9 cellular contexts compared by ENCODE assay signal in the genomic region with DNA sequence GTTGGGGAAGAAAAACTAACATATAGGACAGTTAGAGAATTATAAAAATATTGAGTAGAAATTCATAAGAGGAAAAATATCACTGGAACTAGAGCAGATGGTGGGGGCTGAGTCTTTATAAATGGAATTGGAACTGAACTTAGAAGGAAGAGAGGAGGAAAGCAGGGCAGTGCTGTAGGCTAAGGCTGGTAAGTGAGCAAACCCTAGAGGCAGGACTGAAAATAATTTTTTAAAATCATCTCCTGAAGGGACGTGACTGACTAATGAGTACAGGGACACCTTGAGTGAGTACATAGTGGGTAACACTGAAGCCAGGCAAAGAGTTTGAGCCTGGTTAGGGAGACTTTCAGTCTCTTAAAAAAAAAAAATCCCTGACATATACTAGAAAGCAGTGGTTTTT.
DNase-seq lines count a peak whose midpoint lies in the region; ATAC-seq and TF ChIP-seq lines count a peak whose summit lies in the region.
"Had no signal": no experiment of that assay in that cellular context is flagged by ENCODE, and none has a peak within 500 bp of the region (broad histone marks: within the 10 kb centered on the region; RNA-seq: fewer than 3 reads in every experiment).

No MANE protein-coding gene starts in this region.

- peaks cover 0 to 7% (median 0%) of the 10 kb centered on the region in 6 donors for H3K36me3 ChIP-seq in spleen
- no peaks in the 10 kb centered on the region for H3K36me3 ChIP-seq in aorta (ENCODE audit: control insufficient read depth in 1 of 2, insufficient read depth in 2 of 2, low read length in 1 of 2)

- no peak for TF ChIP-seq POLR2A in spleen (IDR thresholded peaks at IDR 0.05)

- ATAC-seq in GM18873 (IDR thresholded peaks at IDR 0.05; ENCODE audit: low FRiP score, unreplicated experiment) (peak; percentile 44), aorta (ENCODE audit: low FRiP score) (no peak)

- no peaks in the 10 kb centered on the region for H3K27me3 ChIP-seq in spleen (replicated peaks in 1 of 7)
- no peaks in the 10 kb centered on the region for H3K27me3 ChIP-seq in aorta (ENCODE audit: control insufficient read depth in 1 of 2, insufficient read depth in 2 of 2, low read length in 1 of 2)

- WGBS in spleen, 5 donors, result 27 to 62% (median 42%) methylated on average over 1 of the region's 1 CpG
- 15 to 19% methylated on average over 1 of the region's 1 CpG for WGBS in aorta, 2 donors

- DNase-seq in ACHN (peak; percentile 44), MV-4-11 (lab: John Stamatoyannopoulos, UW) (peak; percentile 25), epithelial cell of esophagus (ENCODE audit: low read depth) (peak; percentile 55), cortex of kidney (lab: John Stamatoyannopoulos, UW) (no peak), spleen (no peak), aorta (no peak)
- no peak for DNase-seq in activated naive CD4-positive, alpha-beta T cell treated with anti-CD3 and anti-CD28 coated beads, Interleukin-2, amount 50 U/mL, for 16 hours
- DNase-seq: activated CD4-positive, alpha-beta T cell treated with anti-CD3 and anti-CD28 coated beads for 4 hours had no signal

- intact Hi-C loops in spleen (cut with DNase I; ENCODE audit: low total_unique reads), result no loop called here
- intact Hi-C loops in aorta (cut with DNase I), result loop anchor here in 1 of 2 donors (5.0 kb wide), 1 partner anchor 205 kb away; no protein-coding TSS in a partner anchor

- TF ChIP-seq CTCF in epithelial cell of esophagus (IDR thresholded peaks at IDR 0.05; ENCODE audit: insufficient read depth, low read depth, low read length, missing control alignments) (peak; percentile 50), spleen (IDR thresholded peaks at IDR 0.05 in 8 of 11, conservative IDR thresholded peaks at IDR 0.05 in 3 of 11) (no peak)

- H3K4me3 ChIP-seq in epithelial cell of esophagus (ENCODE audit: low read length), result no peak overlapping the region
- no peak overlapping the region for H3K4me3 ChIP-seq in spleen
- H3K4me3 ChIP-seq in aorta (ENCODE audit: low read length in 2 of 2), result no peak overlapping the region

- H3K4me1 ChIP-seq in spleen (peaks cover 0 to 29% (median 15%) of the 10 kb centered on the region in 6 donors), aorta (ENCODE audit: control insufficient read depth in 1 of 2, insufficient read depth in 2 of 2, low read length in 2 of 2) (peaks cover 0 to 2% of the 10 kb centered on the region in 2 donors)

- in situ Hi-C loops in ACHN (cut with HindIII; ENCODE audit: low pct_ligation_motif_present, low pct_unique_long_range_greater_than_20kb, low sequenced_read_pairs), result no loop called here

- no peaks in the 10 kb centered on the region for H3K9me3 ChIP-seq in spleen
- H3K9me3 ChIP-seq in aorta (ENCODE audit: control insufficient read depth, low read length), result no peaks in the 10 kb centered on the region

- H3K27ac ChIP-seq in spleen (peak overlapping the region in 1 of 8 donors; percentile 4), aorta (ENCODE audit: low read depth in 1 of 2, low read length in 2 of 2) (no peak overlapping the region)

Comparison
In these comparisons a context has a peak if more than half of its experiments do, and no peak if none do; other contexts are left out.
1. DNase-seq: peak in ACHN (single experiment), MV-4-11 (single experiment) and epithelial cell of esophagus (single experiment); none in cortex of kidney (single experiment), spleen (single experiment), aorta (0 of 2) and activated naive CD4-positive, alpha-beta T cell treated with anti-CD3 and anti-CD28 coated beads, Interleukin-2, amount 50 U/mL, for 16 hours (single experiment).